2 cellular contexts compared by ENCODE assay signal in the genomic region with DNA sequence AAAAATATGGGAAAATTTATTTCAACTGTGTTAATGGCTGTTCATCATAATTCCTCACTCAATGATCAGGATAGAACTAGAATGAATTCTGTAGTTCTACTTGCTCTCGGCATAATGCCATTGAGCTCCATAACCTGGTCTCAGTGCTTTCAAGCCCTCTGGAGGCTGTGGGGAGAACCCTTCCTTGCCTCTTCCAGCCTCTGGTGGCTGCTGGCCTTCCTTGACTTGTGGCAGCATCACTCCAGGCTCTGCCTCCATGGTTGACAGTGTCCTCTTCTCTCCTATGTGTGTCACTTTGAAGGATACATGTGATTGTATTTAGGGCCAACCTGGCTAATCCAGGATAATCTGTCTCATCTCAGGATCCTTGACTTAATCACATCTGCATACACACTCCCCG.
TF ChIP-seq lines count a peak whose summit lies in the region.

No MANE protein-coding gene starts in this region.

TF ChIP-seq in GM23338, 12 proteins besides CTCF, POLR2A, EP300 and RAD21 (continues in another document):
- TF ChIP-seq CREB1 (CRISPR knock-in tag; IDR thresholded peaks at IDR 0.05; ENCODE audit: low read depth) = no peak
- no peak for TF ChIP-seq EZH2phosphoT487 (IDR thresholded peaks at IDR 0.05; ENCODE audit: unreplicated experiment)
- TF ChIP-seq, protein P1, sequence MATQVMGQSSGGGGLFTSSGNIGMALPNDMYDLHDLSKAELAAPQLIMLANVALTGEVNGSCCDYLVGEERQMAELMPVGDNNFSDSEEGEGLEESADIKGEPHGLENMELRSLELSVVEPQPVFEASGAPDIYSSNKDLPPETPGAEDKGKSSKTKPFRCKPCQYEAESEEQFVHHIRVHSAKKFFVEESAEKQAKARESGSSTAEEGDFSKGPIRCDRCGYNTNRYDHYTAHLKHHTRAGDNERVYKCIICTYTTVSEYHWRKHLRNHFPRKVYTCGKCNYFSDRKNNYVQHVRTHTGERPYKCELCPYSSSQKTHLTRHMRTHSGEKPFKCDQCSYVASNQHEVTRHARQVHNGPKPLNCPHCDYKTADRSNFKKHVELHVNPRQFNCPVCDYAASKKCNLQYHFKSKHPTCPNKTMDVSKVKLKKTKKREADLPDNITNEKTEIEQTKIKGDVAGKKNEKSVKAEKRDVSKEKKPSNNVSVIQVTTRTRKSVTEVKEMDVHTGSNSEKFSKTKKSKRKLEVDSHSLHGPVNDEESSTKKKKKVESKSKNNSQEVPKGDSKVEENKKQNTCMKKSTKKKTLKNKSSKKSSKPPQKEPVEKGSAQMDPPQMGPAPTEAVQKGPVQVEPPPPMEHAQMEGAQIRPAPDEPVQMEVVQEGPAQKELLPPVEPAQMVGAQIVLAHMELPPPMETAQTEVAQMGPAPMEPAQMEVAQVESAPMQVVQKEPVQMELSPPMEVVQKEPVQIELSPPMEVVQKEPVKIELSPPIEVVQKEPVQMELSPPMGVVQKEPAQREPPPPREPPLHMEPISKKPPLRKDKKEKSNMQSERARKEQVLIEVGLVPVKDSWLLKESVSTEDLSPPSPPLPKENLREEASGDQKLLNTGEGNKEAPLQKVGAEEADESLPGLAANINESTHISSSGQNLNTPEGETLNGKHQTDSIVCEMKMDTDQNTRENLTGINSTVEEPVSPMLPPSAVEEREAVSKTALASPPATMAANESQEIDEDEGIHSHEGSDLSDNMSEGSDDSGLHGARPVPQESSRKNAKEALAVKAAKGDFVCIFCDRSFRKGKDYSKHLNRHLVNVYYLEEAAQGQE (IDR thresholded peaks at IDR 0.05; ENCODE audit: unreplicated experiment) = no peak
- no peak for TF ChIP-seq ZNF114 (CRISPR knock-in tag; IDR thresholded peaks at IDR 0.05)
- no peak for TF ChIP-seq NANOG (IDR thresholded peaks at IDR 0.05; ENCODE audit: borderline replicate concordance)
- no peak for TF ChIP-seq ZNF331 (CRISPR knock-in tag; IDR thresholded peaks at IDR 0.05; ENCODE audit: low read depth)
- no peak for TF ChIP-seq JUNB (IDR thresholded peaks at IDR 0.05; ENCODE audit: unreplicated experiment)
- TF ChIP-seq, protein P2, sequence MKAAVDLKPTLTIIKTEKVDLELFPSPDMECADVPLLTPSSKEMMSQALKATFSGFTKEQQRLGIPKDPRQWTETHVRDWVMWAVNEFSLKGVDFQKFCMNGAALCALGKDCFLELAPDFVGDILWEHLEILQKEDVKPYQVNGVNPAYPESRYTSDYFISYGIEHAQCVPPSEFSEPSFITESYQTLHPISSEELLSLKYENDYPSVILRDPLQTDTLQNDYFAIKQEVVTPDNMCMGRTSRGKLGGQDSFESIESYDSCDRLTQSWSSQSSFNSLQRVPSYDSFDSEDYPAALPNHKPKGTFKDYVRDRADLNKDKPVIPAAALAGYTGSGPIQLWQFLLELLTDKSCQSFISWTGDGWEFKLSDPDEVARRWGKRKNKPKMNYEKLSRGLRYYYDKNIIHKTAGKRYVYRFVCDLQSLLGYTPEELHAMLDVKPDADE (IDR thresholded peaks at IDR 0.05) = no peak
- TF ChIP-seq EZH2 (IDR thresholded peaks at IDR 0.05; ENCODE audit: low read depth, unreplicated experiment) = no peak
- no peak for TF ChIP-seq STAT1 (IDR thresholded peaks at IDR 0.05; ENCODE audit: unreplicated experiment)

TF ChIP-seq in HepG2, 621 proteins besides CTCF, POLR2A, EP300 and RAD21:
- no peak for TF ChIP-seq ZSCAN29 (CRISPR knock-in tag; conservative IDR thresholded peaks at IDR 0.05)
- 0 out of 2 replicates have a peak, but pooled peaks have one; percentile 18 for TF ChIP-seq ZNF761 (CRISPR knock-in tag; conservative IDR thresholded peaks at IDR 0.05)
- TF ChIP-seq, protein P3, sequence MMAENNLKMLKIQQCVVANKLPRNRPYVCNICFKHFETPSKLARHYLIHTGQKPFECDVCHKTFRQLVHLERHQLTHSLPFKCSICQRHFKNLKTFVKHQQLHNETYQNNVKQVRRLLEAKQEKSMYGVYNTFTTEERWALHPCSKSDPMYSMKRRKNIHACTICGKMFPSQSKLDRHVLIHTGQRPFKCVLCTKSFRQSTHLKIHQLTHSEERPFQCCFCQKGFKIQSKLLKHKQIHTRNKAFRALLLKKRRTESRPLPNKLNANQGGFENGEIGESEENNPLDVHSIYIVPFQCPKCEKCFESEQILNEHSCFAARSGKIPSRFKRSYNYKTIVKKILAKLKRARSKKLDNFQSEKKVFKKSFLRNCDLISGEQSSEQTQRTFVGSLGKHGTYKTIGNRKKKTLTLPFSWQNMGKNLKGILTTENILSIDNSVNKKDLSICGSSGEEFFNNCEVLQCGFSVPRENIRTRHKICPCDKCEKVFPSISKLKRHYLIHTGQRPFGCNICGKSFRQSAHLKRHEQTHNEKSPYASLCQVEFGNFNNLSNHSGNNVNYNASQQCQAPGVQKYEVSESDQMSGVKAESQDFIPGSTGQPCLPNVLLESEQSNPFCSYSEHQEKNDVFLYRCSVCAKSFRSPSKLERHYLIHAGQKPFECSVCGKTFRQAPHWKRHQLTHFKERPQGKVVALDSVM (CRISPR knock-in tag; IDR thresholded peaks at IDR 0.05) = 0 out of 2 replicates have a peak, but pooled peaks have one; percentile 22
